8 cellular contexts compared by ENCODE assay signal in the genomic region with DNA sequence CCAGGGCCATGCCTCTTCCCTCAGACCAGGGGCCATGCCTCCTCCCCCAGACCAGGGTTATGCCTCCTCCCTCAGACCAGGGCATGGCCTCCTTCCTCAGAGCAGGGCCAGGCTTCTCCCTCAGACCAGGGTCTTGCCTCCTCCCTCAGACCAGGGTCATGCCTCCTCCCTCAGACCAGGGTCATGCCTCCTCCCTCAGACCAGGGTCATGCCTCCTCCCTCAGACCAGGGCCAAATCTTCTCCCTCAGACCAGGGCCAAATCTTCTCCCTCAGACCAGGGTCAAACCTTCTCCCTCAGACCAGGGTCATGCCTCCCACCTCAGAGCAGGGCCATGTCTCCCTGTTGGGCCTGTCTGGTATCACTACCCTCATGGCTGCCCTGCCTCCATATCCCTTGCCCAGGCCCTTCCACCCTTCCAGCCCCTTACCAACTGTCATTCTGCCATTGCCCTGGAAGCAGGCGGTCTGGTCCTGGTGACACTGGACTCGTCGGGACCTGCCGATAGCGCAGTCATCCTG. TPM values are rescaled to one million over a fixed set of nuclear protein-coding genes. Genes with fewer than 3 reads are reported as not detected.
DNase-seq lines count a peak whose midpoint lies in the region; ATAC-seq and TF ChIP-seq lines count a peak whose summit lies in the region.

No MANE protein-coding gene starts in this region.

- no peak for TF ChIP-seq EP300 in SK-N-SH (IDR thresholded peaks at IDR 0.05; ENCODE audit: borderline replicate concordance in 1 of 2, low read depth in 1 of 2, low read length in 1 of 2)

- no peaks in the 10 kb centered on the region for H3K36me3 Mint-ChIP-seq in activated naive CD8-positive, alpha-beta T cell treated with anti-CD3 and anti-CD28 coated beads, Interleukin-2, amount 50 U/mL, for 24 hours (ENCODE audit: low read depth)
- H3K36me3 Mint-ChIP-seq in immature natural killer cell, result no peaks in the 10 kb centered on the region

- peak overlapping the region; percentile 32 to 34 for H3K4me3 ChIP-seq in SK-N-SH (ENCODE audit: low read depth in 2 of 2, low read length in 1 of 2)

- H3K27ac ChIP-seq in SK-N-SH (ENCODE audit: low read depth in 2 of 2, low read length in 1 of 2), result no peak overlapping the region

- no peak overlapping the region for H2AFZ ChIP-seq in SK-N-SH (ENCODE audit: low read depth)

- 68% methylated on average over 4 of the region's 5 CpGs for WGBS in SK-N-SH (ENCODE audit: low lambda C conversion rate)

- no peak for TF ChIP-seq RAD21 in SK-N-SH (IDR thresholded peaks at IDR 0.05; ENCODE audit: low read length)

- H3K27ac Mint-ChIP-seq in activated naive CD8-positive, alpha-beta T cell treated with anti-CD3 and anti-CD28 coated beads, Interleukin-2, amount 50 U/mL, for 24 hours, result no peak overlapping the region
- H3K27ac Mint-ChIP-seq in immature natural killer cell, result no peak overlapping the region
- H3K27ac Mint-ChIP-seq in stimulated activated naive CD8-positive, alpha-beta T cell treated with anti-CD3 and anti-CD28 coated beads, Interleukin-15, amount 100 ng/mL, for 72 hours, result peak overlapping the region in 1 of 2 donors; percentile 14

- peaks cover 24% of the 10 kb centered on the region; the same call in 1 of the 2 replicates for H3K27me3 ChIP-seq in SK-N-SH (ENCODE audit: insufficient read depth)

- DNase-seq in SK-N-SH, result no peak
- DNase-seq in activated naive CD8-positive, alpha-beta T cell treated with anti-CD3 and anti-CD28 coated beads, Interleukin-2, amount 50 U/mL, for 24 hours, result no peak
- no peak for DNase-seq in immature natural killer cell
- no peak for DNase-seq in stimulated activated naive CD8-positive, alpha-beta T cell treated with anti-CD3 and anti-CD28 coated beads, Interleukin-15, amount 100 ng/mL, for 72 hours
- DNase-seq in RPMI8226, result no peak
- no peak for DNase-seq in DMS 273 treated with DMSO at 0.1 percent for 48 hours (lab: John Stamatoyannopoulos, UW)
- DNase-seq in MV-4-11 (lab: John Stamatoyannopoulos, UW), result no peak

- POLR2A ChIA-PET in SK-N-SH (lab: Yijun Ruan, JAX), result interaction anchor here (0.6 kb wide), 1 partner anchor 137 kb away, joined by 3 read pairs; a partner anchor contains a TSS

- no peaks in the 10 kb centered on the region for H3K79me2 ChIP-seq in SK-N-SH (ENCODE audit: insufficient read depth)

- peaks cover 0 to 7% of the 10 kb centered on the region in 2 experiments; a peak in 1 of 4 replicates for H3K4me1 ChIP-seq in SK-N-SH (ENCODE audit: control insufficient read depth in 1 of 2, insufficient read depth in 2 of 2, low read depth in 1 of 2, low read length in 1 of 2)

- TF ChIP-seq CTCF in SK-N-SH (IDR thresholded peaks at IDR 0.05), result no peak

- CTCF ChIA-PET in SK-N-SH (lab: Yijun Ruan, JAX), result interaction anchor here (3.5 kb wide), 1 partner anchor 13 kb away, joined by 14 read pairs; no protein-coding TSS in a partner anchor

- peaks cover 6% of the 10 kb centered on the region for H3K4me1 Mint-ChIP-seq in activated naive CD8-positive, alpha-beta T cell treated with anti-CD3 and anti-CD28 coated beads, Interleukin-2, amount 50 U/mL, for 24 hours
- peaks cover 6% of the 10 kb centered on the region in 2 donors for H3K4me1 Mint-ChIP-seq in immature natural killer cell
- peaks cover 27% of the 10 kb centered on the region for H3K4me1 Mint-ChIP-seq in stimulated activated naive CD8-positive, alpha-beta T cell treated with anti-CD3 and anti-CD28 coated beads, Interleukin-15, amount 100 ng/mL, for 72 hours

- no peaks in the 10 kb centered on the region for H3K36me3 ChIP-seq in SK-N-SH (replicated peaks in 1 of 2; ENCODE audit: control insufficient read depth in 1 of 2, insufficient read depth in 2 of 2, low read length in 1 of 2)

- H3K4me3 Mint-ChIP-seq in activated naive CD8-positive, alpha-beta T cell treated with anti-CD3 and anti-CD28 coated beads, Interleukin-2, amount 50 U/mL, for 24 hours, result peak overlapping the region; percentile 76
- peak overlapping the region in 4 of 5 donors; percentile 25 to 66 (median 49) for H3K4me3 Mint-ChIP-seq in immature natural killer cell
- H3K4me3 Mint-ChIP-seq in stimulated activated naive CD8-positive, alpha-beta T cell treated with anti-CD3 and anti-CD28 coated beads, Interleukin-15, amount 100 ng/mL, for 72 hours, result peak overlapping the region; percentile 79 to 93

- H3K9me2 ChIP-seq in SK-N-SH, result no peaks in the 10 kb centered on the region

- no peak overlapping the region for H3K9ac ChIP-seq in SK-N-SH

- H3K27me3 Mint-ChIP-seq in activated naive CD8-positive, alpha-beta T cell treated with anti-CD3 and anti-CD28 coated beads, Interleukin-2, amount 50 U/mL, for 24 hours, result peaks cover 26% of the 10 kb centered on the region
- H3K27me3 Mint-ChIP-seq in immature natural killer cell (ENCODE audit: low read depth in 3 of 3), result peaks cover 6 to 9% (median 7%) of the 10 kb centered on the region in 3 donors
- peaks cover 65% of the 10 kb centered on the region for H3K27me3 Mint-ChIP-seq in stimulated activated naive CD8-positive, alpha-beta T cell treated with anti-CD3 and anti-CD28 coated beads, Interleukin-15, amount 100 ng/mL, for 72 hours

- no peaks in the 10 kb centered on the region for H4K20me1 ChIP-seq in SK-N-SH (ENCODE audit: insufficient read depth)

- no peak; the same call in 2 of the 3 replicates for ATAC-seq in SK-N-SH treated with all-trans-retinoic acid at 6 μM for 48 hours
- ATAC-seq in activated naive CD8-positive, alpha-beta T cell treated with anti-CD3 and anti-CD28 coated beads, Interleukin-2, amount 50 U/mL, for 24 hours, result peak; percentile 3
- ATAC-seq in stimulated activated naive CD8-positive, alpha-beta T cell treated with anti-CD3 and anti-CD28 coated beads, Interleukin-15, amount 100 ng/mL, for 72 hours, result peak; percentile 41

- no peaks in the 10 kb centered on the region for H3F3A ChIP-seq in SK-N-SH (replicated peaks; ENCODE audit: insufficient read depth)

- peak overlapping the region; percentile 70 for H3K4me2 ChIP-seq in SK-N-SH

- peaks cover 3% of the 10 kb centered on the region for H3K9me3 Mint-ChIP-seq in activated naive CD8-positive, alpha-beta T cell treated with anti-CD3 and anti-CD28 coated beads, Interleukin-2, amount 50 U/mL, for 24 hours
- peaks cover 0 to 3% (median 0%) of the 10 kb centered on the region in 6 donors for H3K9me3 Mint-ChIP-seq in immature natural killer cell
- no peaks in the 10 kb centered on the region for H3K9me3 Mint-ChIP-seq in stimulated activated naive CD8-positive, alpha-beta T cell treated with anti-CD3 and anti-CD28 coated beads, Interleukin-15, amount 100 ng/mL, for 72 hours

- no peaks in the 10 kb centered on the region for H3K9me3 ChIP-seq in SK-N-SH

TF ChIP-seq in SK-N-SH, 30 proteins besides CTCF, POLR2A, EP300 and RAD21:
- TF ChIP-seq EZH2phosphoT487 (IDR thresholded peaks at IDR 0.05; ENCODE audit: borderline replicate concordance, low read depth), result no peak
- TF ChIP-seq, protein P1, sequence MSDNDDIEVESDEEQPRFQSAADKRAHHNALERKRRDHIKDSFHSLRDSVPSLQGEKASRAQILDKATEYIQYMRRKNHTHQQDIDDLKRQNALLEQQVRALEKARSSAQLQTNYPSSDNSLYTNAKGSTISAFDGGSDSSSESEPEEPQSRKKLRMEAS (IDR thresholded peaks at IDR 0.05; ENCODE audit: low read depth), result no peak
- TF ChIP-seq NFIC (IDR thresholded peaks at IDR 0.05; ENCODE audit: borderline replicate concordance), result no peak
- TF ChIP-seq SIN3A (IDR thresholded peaks at IDR 0.05; ENCODE audit: borderline replicate concordance, low read depth, low read length), result no peak
- no peak for TF ChIP-seq FOXM1 (IDR thresholded peaks at IDR 0.05; ENCODE audit: low read depth)
- no peak for TF ChIP-seq MEF2A (IDR thresholded peaks at IDR 0.05; ENCODE audit: borderline replicate concordance, low read depth)
- no peak for TF ChIP-seq CHD2 (IDR thresholded peaks at IDR 0.05; ENCODE audit: low read length, partially characterized antibody)
- no peak for TF ChIP-seq YY1 (IDR thresholded peaks at IDR 0.05; ENCODE audit: low read depth)

TF ChIP-seq in SK-N-SH treated with all-trans-retinoic acid at 6 μM for 48 hours, 23 proteins besides CTCF, POLR2A, EP300 and RAD21 (continues in another document):
- TF ChIP-seq ESRRG (CRISPR knock-in tag; IDR thresholded peaks at IDR 0.05), result no peak
- TF ChIP-seq, protein P2, sequence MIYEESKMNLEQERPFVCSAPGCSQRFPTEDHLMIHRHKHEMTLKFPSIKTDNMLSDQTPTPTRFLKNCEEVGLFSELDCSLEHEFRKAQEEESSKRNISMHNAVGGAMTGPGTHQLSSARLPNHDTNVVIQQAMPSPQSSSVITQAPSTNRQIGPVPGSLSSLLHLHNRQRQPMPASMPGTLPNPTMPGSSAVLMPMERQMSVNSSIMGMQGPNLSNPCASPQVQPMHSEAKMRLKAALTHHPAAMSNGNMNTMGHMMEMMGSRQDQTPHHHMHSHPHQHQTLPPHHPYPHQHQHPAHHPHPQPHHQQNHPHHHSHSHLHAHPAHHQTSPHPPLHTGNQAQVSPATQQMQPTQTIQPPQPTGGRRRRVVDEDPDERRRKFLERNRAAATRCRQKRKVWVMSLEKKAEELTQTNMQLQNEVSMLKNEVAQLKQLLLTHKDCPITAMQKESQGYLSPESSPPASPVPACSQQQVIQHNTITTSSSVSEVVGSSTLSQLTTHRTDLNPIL (CRISPR knock-in tag; IDR thresholded peaks at IDR 0.05; ENCODE audit: low read depth), result no peak

RNA-seq across cellular contexts. Expression of a gene that starts 4.2 kb away (rescaled TPM):
- polyA plus RNA-seq in SK-N-SH (2012; rRNA removed) (0.05 and 0.13 TPM in 2 replicates), immature natural killer cell (1 to 10 TPM in 1 of 3 donors, not detected in 2; 3.4 TPM)
- polyA plus RNA-seq in SK-N-SH (2012; cell fraction: cytosol; rRNA removed), result 0.03 and 0.09 TPM in 2 replicates
- 0.18 TPM in 1 of 2 replicates, not detected in the other for polyA plus RNA-seq in SK-N-SH (2012; cell fraction: nucleus; rRNA removed)

RNA-seq across cellular contexts. Expression of a gene that starts 17.3 kb away (rescaled TPM):
- polyA plus RNA-seq in SK-N-SH (2012; rRNA removed) (21.0 and 22.2 TPM in 2 replicates), immature natural killer cell (under 1 TPM in 2 of 3 donors, not detected in 1; 0.19 to 0.27 TPM)
- polyA plus RNA-seq in SK-N-SH (2012; cell fraction: cytosol; rRNA removed), result 7.8 and 15.2 TPM in 2 replicates
- polyA plus RNA-seq in SK-N-SH (2012; cell fraction: nucleus; rRNA removed), result 39.9 and 54.3 TPM in 2 replicates

RNA-seq across cellular contexts. Expression of a gene that starts 29.0 kb away (rescaled TPM):
- polyA plus RNA-seq in SK-N-SH (2012; rRNA removed), result 1.6 and 2.6 TPM in 2 replicates
- polyA plus RNA-seq in SK-N-SH (2012; cell fraction: cytosol; rRNA removed), result 2.1 and 2.5 TPM in 2 replicates
- 2.8 and 5.4 TPM in 2 replicates for polyA plus RNA-seq in SK-N-SH (2012; cell fraction: nucleus; rRNA removed)
- polyA plus RNA-seq in immature natural killer cell, result 1 to 10 TPM in 2 of 3 donors, not detected in 1; 1.7 to 3.2 TPM

RNA-seq across cellular contexts. Expression of a gene that starts 43.3 kb away (rescaled TPM):
- polyA plus RNA-seq in SK-N-SH (2012; rRNA removed) (17.3 and 24.3 TPM in 2 replicates), immature natural killer cell (1 to 10 TPM; 1.9 to 9.3 (median 5.1) TPM)
- 9.3 and 10.4 TPM in 2 replicates for polyA plus RNA-seq in SK-N-SH (2012; cell fraction: cytosol; rRNA removed)
- polyA plus RNA-seq in SK-N-SH (2012; cell fraction: nucleus; rRNA removed), result 96.8 and 169 TPM in 2 replicates

Comparison
In these comparisons a context has a peak if more than half of its experiments do, and no peak if none do; other contexts are left out.
1. RNA of a gene that starts 17.3 kb away (polyA plus RNA-seq): 7.8 to 54.3 TPM in SK-N-SH; 0.19 to 0.27 TPM in immature natural killer cell; every median in the first group is over 4 times any median in the second.
2. Peak in every context shown above with its lines, with median percentiles within 50 percentile points of each other: H3K4me3 Mint-ChIP-seq.